8 cellular contexts compared by ENCODE assay signal in the genomic region with DNA sequence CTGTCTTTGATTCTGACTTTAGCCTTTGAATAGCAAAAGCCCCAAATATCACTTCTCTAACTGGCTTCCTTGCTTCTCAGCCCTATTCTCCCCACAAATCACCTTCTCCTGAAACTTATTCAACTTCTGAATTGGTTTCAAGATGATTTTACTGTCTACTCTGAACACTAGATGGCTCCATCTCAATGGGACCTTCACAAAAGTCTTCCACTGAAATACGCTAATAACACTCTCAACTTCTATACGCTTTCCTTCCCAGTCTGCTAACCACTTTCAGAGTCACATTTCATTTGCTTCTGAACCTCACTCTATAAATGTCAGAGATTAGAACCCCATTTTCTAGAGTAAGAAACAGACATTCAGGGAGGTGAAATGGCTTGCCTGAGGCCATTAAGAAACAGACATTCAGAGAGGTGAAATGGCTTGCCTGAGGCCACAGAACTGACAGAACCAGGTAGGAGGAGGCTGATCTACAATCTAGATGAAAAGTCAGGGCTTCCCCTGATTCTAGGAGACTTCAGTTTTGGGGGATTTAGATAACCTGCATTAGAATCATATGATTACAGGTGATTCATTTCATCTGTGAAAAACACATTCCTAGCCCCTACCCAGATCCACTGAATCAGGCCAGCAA. TPM values are rescaled to one million over a fixed set of nuclear protein-coding genes. Genes with fewer than 3 reads are reported as not detected.
DNase-seq lines count a peak whose midpoint lies in the region; ATAC-seq, FAIRE-seq and TF ChIP-seq lines count a peak whose summit lies in the region.

No MANE protein-coding gene starts in this region.

- H3K27ac ChIP-seq in body of pancreas = no peak overlapping the region
- no peak overlapping the region for H3K27ac ChIP-seq in testis

- 22 to 26% methylated on average over 2 of the region's 2 CpGs for WGBS in body of pancreas, 2 donors
- WGBS in testis, 2 donors = 26 to 51% methylated on average over 2 of the region's 2 CpGs

- peak; percentile 44 for TF ChIP-seq CTCF in LNCAP (IDR thresholded peaks at IDR 0.05)
- TF ChIP-seq CTCF in body of pancreas (IDR thresholded peaks at IDR 0.05) = peak; percentile 5 to 71 (median 62)
- peak; percentile 45 to 49 (median 48) for TF ChIP-seq CTCF in testis (IDR thresholded peaks at IDR 0.05)

- peak; percentile 24 for FAIRE-seq in islet of Langerhans (lab: Jason Lieb, UNC)

- no peak overlapping the region for H3K4me3 ChIP-seq in body of pancreas
- H3K4me3 ChIP-seq in testis = no peak overlapping the region

- ATAC-seq in body of pancreas (peak; percentile 66), GM21447 (IDR thresholded peaks at IDR 0.05; ENCODE audit: unreplicated experiment) (no peak), HG02970 (IDR thresholded peaks at IDR 0.05; ENCODE audit: low FRiP score, unreplicated experiment) (no peak)

- no peaks in the 10 kb centered on the region for H3K9me3 ChIP-seq in body of pancreas
- H3K9me3 ChIP-seq in testis = no peaks in the 10 kb centered on the region

- H3K36me3 ChIP-seq in body of pancreas (replicated peaks in 1 of 2; ENCODE audit: insufficient read depth in 1 of 2, low read depth in 2 of 2) (peaks cover 7 to 33% of the 10 kb centered on the region in 2 donors), testis (ENCODE audit: low read depth, missing control alignments) (no peaks in the 10 kb centered on the region)

- TF ChIP-seq POLR2A in body of pancreas (IDR thresholded peaks at IDR 0.05) (no peak), testis (IDR thresholded peaks at IDR 0.05) (no peak)

- H3K4me1 ChIP-seq in body of pancreas (no peaks in the 10 kb centered on the region), testis (no peaks in the 10 kb centered on the region)

- DNase-seq in EL = peak; percentile 34
- no peak for DNase-seq in body of pancreas
- no peak for DNase-seq in testis
- no peak for DNase-seq in iPS-NIHi11 (ENCODE audit: low spot score)

- intact Hi-C loops in body of pancreas (cut with DNase I) (loop anchor here (10.0 kb wide), 1 partner anchor 197 kb away; a partner anchor contains a TSS), testis (cut with DNase I; ENCODE audit: low total_unique reads) (loop anchor here (5.0 kb wide), 1 partner anchor 139 kb away; no protein-coding TSS in a partner anchor)

- no peaks in the 10 kb centered on the region for H3K27me3 ChIP-seq in body of pancreas
- H3K27me3 ChIP-seq in testis = no peaks in the 10 kb centered on the region

RNA-seq across cellular contexts. Expression of a gene that starts 20.6 kb away (rescaled TPM):
- total RNA-seq in body of pancreas (10 to 100 TPM in 1 of 2 donors, 1 to 10 TPM in 1; 9.1 to 13.5 TPM), testis (10 to 100 TPM; 65.5 to 81.0 TPM)
- polyA plus RNA-seq in testis (ENCODE audit: insufficient read depth, low read depth, low replicate concordance) = 64.8 TPM

RNA-seq across cellular contexts. Expression of a gene that starts 21.1 kb away (rescaled TPM):
- total RNA-seq in body of pancreas = 10 to 100 TPM; 48.0 to 48.5 TPM
- total RNA-seq in testis = 100 to 1,000 TPM; 134 to 182 TPM
- 157 TPM for polyA plus RNA-seq in testis (ENCODE audit: insufficient read depth, low read depth, low replicate concordance)

Comparison
In these comparisons a context has a peak if more than half of its experiments do, and no peak if none do; other contexts are left out.
1. RNA of a gene that starts 20.6 kb away (total RNA-seq): 65.5 to 81.0 TPM in testis; 9.1 to 13.5 TPM in body of pancreas; every median in the first group is over 4 times any median in the second.
2. Peak in every context shown above with its lines, with median percentiles within 50 percentile points of each other: CTCF ChIP-seq.